Comparison of ENCODE assay signal across 9 cellular contexts in genomic region chr13:49669735-49670309, GRCh38.
DNase-seq lines count a peak whose midpoint lies in the region; ATAC-seq and TF ChIP-seq lines count a peak whose summit lies in the region.
"Had no signal": no experiment of that assay in that cellular context is flagged by ENCODE, and none has a peak within 500 bp of the region (broad histone marks: within the 10 kb centered on the region; RNA-seq: fewer than 3 reads in every experiment).

No MANE protein-coding gene starts in this region.

- no peaks in the 10 kb centered on the region for H3K4me1 Mint-ChIP-seq in stimulated activated naive CD8-positive, alpha-beta T cell treated with anti-CD3 and anti-CD28 coated beads, Interleukin-15, amount 100 ng/mL, for 72 hours

- no peak overlapping the region for H3K27ac Mint-ChIP-seq in stimulated activated naive CD8-positive, alpha-beta T cell treated with anti-CD3 and anti-CD28 coated beads, Interleukin-15, amount 100 ng/mL, for 72 hours
- H3K27ac Mint-ChIP-seq: activated naive CD8-positive, alpha-beta T cell treated with anti-CD3 and anti-CD28 coated beads, Interleukin-2, amount 10 ng/mL, durations not matched to agents 7 days and 5 days had no signal

- no peaks in the 10 kb centered on the region for H3K27me3 ChIP-seq in brain microvascular endothelial cell (replicated peaks)

- peak; percentile 90 for TF ChIP-seq CTCF in brain microvascular endothelial cell (IDR thresholded peaks at IDR 0.05; ENCODE audit: low read depth, low read length, missing control alignments)

- ATAC-seq in HG03442 (IDR thresholded peaks at IDR 0.05; ENCODE audit: unreplicated experiment): peak; percentile 42
- ATAC-seq in stimulated activated naive CD8-positive, alpha-beta T cell treated with anti-CD3 and anti-CD28 coated beads, Interleukin-15, amount 100 ng/mL, for 72 hours: peak; percentile 62
- ATAC-seq in GM19452 (IDR thresholded peaks at IDR 0.05; ENCODE audit: unreplicated experiment): no peak

- H3K4me3 ChIP-seq in brain microvascular endothelial cell (ENCODE audit: low read depth, low read length): no peak overlapping the region

- H3K27ac ChIP-seq in brain microvascular endothelial cell: no peak overlapping the region

- H3K27me3 Mint-ChIP-seq in stimulated activated naive CD8-positive, alpha-beta T cell treated with anti-CD3 and anti-CD28 coated beads, Interleukin-15, amount 100 ng/mL, for 72 hours: no peaks in the 10 kb centered on the region
- H3K27me3 Mint-ChIP-seq: activated naive CD8-positive, alpha-beta T cell treated with anti-CD3 and anti-CD28 coated beads, Interleukin-2, amount 10 ng/mL, durations not matched to agents 7 days and 5 days had no signal

- H3K9me3 Mint-ChIP-seq in stimulated activated naive CD8-positive, alpha-beta T cell treated with anti-CD3 and anti-CD28 coated beads, Interleukin-15, amount 100 ng/mL, for 72 hours: no peaks in the 10 kb centered on the region
- H3K9me3 Mint-ChIP-seq: activated naive CD8-positive, alpha-beta T cell treated with anti-CD3 and anti-CD28 coated beads, Interleukin-2, amount 10 ng/mL, durations not matched to agents 7 days and 5 days had no signal

- in situ Hi-C loops in brain microvascular endothelial cell (cut with HindIII; ENCODE audit: low pct_ligation_motif_present, low sequenced_read_pairs): no loop called here

- peak; percentile 28 for DNase-seq in SIG-M5 treated with dmso at 0.1 percent for 504 hours (lab: John Stamatoyannopoulos, UW; ENCODE audit: unreplicated experiment)
- no peak for DNase-seq in SIG-M5 (lab: John Stamatoyannopoulos, UW)
- peak; percentile 13 to 37 for DNase-seq in NOMO-1 (lab: John Stamatoyannopoulos, UW; ENCODE audit: unreplicated experiment in 2 of 2)
- peak; percentile 56 for DNase-seq in brain microvascular endothelial cell
- DNase-seq in inferior parietal cortex (ENCODE audit: extremely low spot score): peak; percentile 68
- no peak for DNase-seq in stimulated activated naive CD8-positive, alpha-beta T cell treated with anti-CD3 and anti-CD28 coated beads, Interleukin-15, amount 100 ng/mL, for 72 hours
- DNase-seq: activated naive CD8-positive, alpha-beta T cell treated with anti-CD3 and anti-CD28 coated beads, Interleukin-2, amount 10 ng/mL, durations not matched to agents 7 days and 5 days had no signal

- no peak overlapping the region for H3K4me3 Mint-ChIP-seq in stimulated activated naive CD8-positive, alpha-beta T cell treated with anti-CD3 and anti-CD28 coated beads, Interleukin-15, amount 100 ng/mL, for 72 hours
- H3K4me3 Mint-ChIP-seq: activated naive CD8-positive, alpha-beta T cell treated with anti-CD3 and anti-CD28 coated beads, Interleukin-2, amount 10 ng/mL, durations not matched to agents 7 days and 5 days had no signal

- peaks cover under 1% of the 10 kb centered on the region for H3K36me3 ChIP-seq in brain microvascular endothelial cell (replicated peaks)

Comparison
In these comparisons a context has a peak if more than half of its experiments do, and no peak if none do; other contexts are left out.
1. DNase-seq: peak in SIG-M5 treated with dmso at 0.1 percent for 504 hours (single experiment), NOMO-1 (2 of 2), brain microvascular endothelial cell (single experiment) and inferior parietal cortex (single experiment); none in SIG-M5 (single experiment) and stimulated activated naive CD8-positive, alpha-beta T cell treated with anti-CD3 and anti-CD28 coated beads, Interleukin-15, amount 100 ng/mL, for 72 hours (0 of 2).